2 cellular contexts compared by ENCODE assay signal in genomic region chr22:23225724-23226496, GRCh38.
TF ChIP-seq lines count a peak whose summit lies in the region.

No MANE protein-coding gene starts in this region.

TF ChIP-seq in liver, 16 proteins besides CTCF, POLR2A, EP300 and RAD21 (continued from another document):
- no peak for TF ChIP-seq TAF1 (conservative IDR thresholded peaks at IDR 0.05)
- TF ChIP-seq, protein P1, sequence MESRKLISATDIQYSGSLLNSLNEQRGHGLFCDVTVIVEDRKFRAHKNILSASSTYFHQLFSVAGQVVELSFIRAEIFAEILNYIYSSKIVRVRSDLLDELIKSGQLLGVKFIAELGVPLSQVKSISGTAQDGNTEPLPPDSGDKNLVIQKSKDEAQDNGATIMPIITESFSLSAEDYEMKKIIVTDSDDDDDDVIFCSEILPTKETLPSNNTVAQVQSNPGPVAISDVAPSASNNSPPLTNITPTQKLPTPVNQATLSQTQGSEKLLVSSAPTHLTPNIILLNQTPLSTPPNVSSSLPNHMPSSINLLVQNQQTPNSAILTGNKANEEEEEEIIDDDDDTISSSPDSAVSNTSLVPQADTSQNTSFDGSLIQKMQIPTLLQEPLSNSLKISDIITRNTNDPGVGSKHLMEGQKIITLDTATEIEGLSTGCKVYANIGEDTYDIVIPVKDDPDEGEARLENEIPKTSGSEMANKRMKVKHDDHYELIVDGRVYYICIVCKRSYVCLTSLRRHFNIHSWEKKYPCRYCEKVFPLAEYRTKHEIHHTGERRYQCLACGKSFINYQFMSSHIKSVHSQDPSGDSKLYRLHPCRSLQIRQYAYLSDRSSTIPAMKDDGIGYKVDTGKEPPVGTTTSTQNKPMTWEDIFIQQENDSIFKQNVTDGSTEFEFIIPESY (IDR thresholded peaks at IDR 0.05) = no peak
- TF ChIP-seq EGR1 (IDR thresholded peaks at IDR 0.05; ENCODE audit: low read depth in 2 of 2) = no peak
- no peak for TF ChIP-seq RXRA (IDR thresholded peaks at IDR 0.05)
- no peak for TF ChIP-seq HNF4G (IDR thresholded peaks at IDR 0.05)
- TF ChIP-seq REST (IDR thresholded peaks at IDR 0.05) = no peak
- TF ChIP-seq NR2F2 (IDR thresholded peaks at IDR 0.05) = no peak
TF ChIP-seq in liver: peak in this region for 0.

TF ChIP-seq in HepG2, 621 proteins besides CTCF, POLR2A, EP300 and RAD21 (continued from another document):
- TF ChIP-seq ETV5 (CRISPR knock-in tag; IDR thresholded peaks at IDR 0.05; ENCODE audit: borderline replicate concordance) (no peak), ZNF75D (CRISPR knock-in tag; IDR thresholded peaks at IDR 0.05; ENCODE audit: borderline replicate concordance) (no peak), ZXDC (CRISPR knock-in tag; IDR thresholded peaks at IDR 0.05) (no peak), ZNF431 (CRISPR knock-in tag; IDR thresholded peaks at IDR 0.05; ENCODE audit: borderline replicate concordance, low read depth) (no peak), HMGA1 (CRISPR knock-in tag; conservative IDR thresholded peaks at IDR 0.05) (no peak), ZNF407 (CRISPR knock-in tag; IDR thresholded peaks at IDR 0.05; ENCODE audit: not compliant biosample characterization) (no peak), CBX5 (CRISPR knock-in tag; IDR thresholded peaks at IDR 0.05; ENCODE audit: borderline replicate concordance) (no peak), ATAD3A (CRISPR knock-in tag; IDR thresholded peaks at IDR 0.05) (no peak), ZNF512 (CRISPR knock-in tag; IDR thresholded peaks at IDR 0.05) (no peak), RFXANK (CRISPR knock-in tag; IDR thresholded peaks at IDR 0.05) (no peak), MEIS2 (CRISPR knock-in tag; IDR thresholded peaks at IDR 0.05) (no peak), IRF1 (CRISPR knock-in tag; IDR thresholded peaks at IDR 0.05; ENCODE audit: low read depth) (no peak), DNMT3B (CRISPR knock-in tag; conservative IDR thresholded peaks at IDR 0.05) (no peak), ONECUT2 (CRISPR knock-in tag; IDR thresholded peaks at IDR 0.05) (no peak)
- TF ChIP-seq, protein P2, sequence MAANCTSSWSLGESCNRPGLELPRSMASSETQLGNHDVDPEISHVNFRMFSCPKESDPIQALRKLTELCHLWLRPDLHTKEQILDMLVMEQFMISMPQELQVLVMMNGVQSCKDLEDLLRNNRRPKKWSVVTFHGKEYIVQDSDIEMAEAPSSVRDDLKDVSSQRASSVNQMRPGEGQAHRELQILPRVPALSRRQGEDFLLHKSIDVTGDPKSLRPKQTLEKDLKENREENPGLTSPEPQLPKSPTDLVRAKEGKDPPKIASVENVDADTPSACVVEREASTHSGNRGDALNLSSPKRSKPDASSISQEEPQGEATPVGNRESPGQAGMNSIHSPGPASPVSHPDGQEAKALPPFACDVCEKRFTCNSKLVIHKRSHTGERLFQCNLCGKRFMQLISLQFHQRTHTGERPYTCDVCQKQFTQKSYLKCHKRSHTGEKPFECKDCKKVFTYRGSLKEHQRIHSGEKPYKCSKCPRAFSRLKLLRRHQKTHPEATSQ (CRISPR knock-in tag; IDR thresholded peaks at IDR 0.05; ENCODE audit: borderline replicate concordance) = no peak
- TF ChIP-seq, protein P3, sequence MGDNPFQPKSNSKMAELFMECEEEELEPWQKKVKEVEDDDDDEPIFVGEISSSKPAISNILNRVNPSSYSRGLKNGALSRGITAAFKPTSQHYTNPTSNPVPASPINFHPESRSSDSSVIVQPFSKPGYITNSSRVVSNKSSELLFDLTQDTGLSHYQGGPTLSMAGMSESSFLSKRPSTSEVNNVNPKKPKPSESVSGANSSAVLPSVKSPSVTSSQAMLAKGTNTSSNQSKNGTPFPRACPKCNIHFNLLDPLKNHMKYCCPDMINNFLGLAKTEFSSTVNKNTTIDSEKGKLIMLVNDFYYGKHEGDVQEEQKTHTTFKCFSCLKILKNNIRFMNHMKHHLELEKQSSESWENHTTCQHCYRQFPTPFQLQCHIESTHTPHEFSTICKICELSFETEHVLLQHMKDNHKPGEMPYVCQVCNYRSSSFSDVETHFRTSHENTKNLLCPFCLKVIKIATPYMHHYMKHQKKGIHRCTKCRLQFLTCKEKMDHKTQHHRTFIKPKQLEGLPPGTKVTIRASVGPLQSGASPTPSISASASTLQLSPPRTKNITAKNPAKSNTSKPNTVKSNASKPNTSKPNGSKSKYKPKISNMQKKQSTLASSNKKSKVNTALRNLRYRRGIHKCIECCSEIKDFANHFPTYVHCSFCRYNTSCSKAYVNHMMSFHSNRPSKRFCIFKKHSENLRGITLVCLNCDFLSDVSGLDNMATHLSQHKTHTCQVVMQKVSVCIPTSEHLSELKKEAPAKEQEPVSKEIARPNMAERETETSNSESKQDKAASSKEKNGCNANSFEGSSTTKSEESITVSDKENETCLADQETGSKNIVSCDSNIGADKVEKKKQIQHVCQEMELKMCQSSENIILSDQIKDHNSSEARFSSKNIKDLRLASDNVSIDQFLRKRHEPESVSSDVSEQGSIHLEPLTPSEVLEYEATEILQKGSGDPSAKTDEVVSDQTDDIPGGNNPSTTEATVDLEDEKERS (CRISPR knock-in tag; IDR thresholded peaks at IDR 0.05) = no peak
- TF ChIP-seq, protein P4, sequence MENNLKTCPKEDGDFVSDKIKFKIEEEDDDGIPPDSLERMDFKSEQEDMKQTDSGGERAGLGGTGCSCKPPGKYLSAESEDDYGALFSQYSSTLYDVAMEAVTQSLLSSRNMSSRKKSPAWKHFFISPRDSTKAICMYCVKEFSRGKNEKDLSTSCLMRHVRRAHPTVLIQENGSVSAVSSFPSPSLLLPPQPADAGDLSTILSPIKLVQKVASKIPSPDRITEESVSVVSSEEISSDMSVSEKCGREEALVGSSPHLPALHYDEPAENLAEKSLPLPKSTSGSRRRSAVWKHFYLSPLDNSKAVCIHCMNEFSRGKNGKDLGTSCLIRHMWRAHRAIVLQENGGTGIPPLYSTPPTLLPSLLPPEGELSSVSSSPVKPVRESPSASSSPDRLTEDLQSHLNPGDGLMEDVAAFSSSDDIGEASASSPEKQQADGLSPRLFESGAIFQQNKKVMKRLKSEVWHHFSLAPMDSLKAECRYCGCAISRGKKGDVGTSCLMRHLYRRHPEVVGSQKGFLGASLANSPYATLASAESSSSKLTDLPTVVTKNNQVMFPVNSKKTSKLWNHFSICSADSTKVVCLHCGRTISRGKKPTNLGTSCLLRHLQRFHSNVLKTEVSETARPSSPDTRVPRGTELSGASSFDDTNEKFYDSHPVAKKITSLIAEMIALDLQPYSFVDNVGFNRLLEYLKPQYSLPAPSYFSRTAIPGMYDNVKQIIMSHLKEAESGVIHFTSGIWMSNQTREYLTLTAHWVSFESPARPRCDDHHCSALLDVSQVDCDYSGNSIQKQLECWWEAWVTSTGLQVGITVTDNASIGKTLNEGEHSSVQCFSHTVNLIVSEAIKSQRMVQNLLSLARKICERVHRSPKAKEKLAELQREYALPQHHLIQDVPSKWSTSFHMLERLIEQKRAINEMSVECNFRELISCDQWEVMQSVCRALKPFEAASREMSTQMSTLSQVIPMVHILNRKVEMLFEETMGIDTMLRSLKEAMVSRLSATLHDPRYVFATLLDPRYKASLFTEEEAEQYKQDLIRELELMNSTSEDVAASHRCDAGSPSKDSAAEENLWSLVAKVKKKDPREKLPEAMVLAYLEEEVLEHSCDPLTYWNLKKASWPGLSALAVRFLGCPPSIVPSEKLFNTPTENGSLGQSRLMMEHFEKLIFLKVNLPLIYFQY (CRISPR knock-in tag; IDR thresholded peaks at IDR 0.05; ENCODE audit: borderline replicate concordance) = no peak
